In genomic region chr3:14288833-14289451, GRCh38 we compare ENCODE assay signal across 17 cellular contexts.
DNase-seq lines count a peak whose midpoint lies in the region; ATAC-seq and TF ChIP-seq lines count a peak whose summit lies in the region.
"Had no signal": no experiment of that assay in that cellular context is flagged by ENCODE, and none has a peak within 500 bp of the region (broad histone marks: within the 10 kb centered on the region; RNA-seq: fewer than 3 reads in every experiment).

No MANE protein-coding gene starts in this region.

- H3K4me1 Mint-ChIP-seq in GM23338 (peaks cover 56% of the 10 kb centered on the region), mesothelial cell of epicardium (peaks cover 26% of the 10 kb centered on the region)
- H3K4me1 Mint-ChIP-seq: activated CD4-positive, alpha-beta T cell treated with anti-CD3 and anti-CD28 coated beads, Interleukin-2, amount 10 ng/mL, durations not matched to agents 7 days and 5 days; stimulated activated naive B cell treated with anti-CD40 and anti-IgM and Interleukin-4, amounts not matched to agents 10 μg/mL and 1 μg/mL and 100 μg/mL, for 72 hours had no signal

- WGBS in hepatocyte (ENCODE audit: low lambda C conversion rate, missing lambda C conversion rate), result 65% methylated on average over 5 of the region's 5 CpGs

- TF ChIP-seq CTCF in hepatocyte (IDR thresholded peaks at IDR 0.05; ENCODE audit: poor library complexity), result no peak
- TF ChIP-seq CTCF in GM23338 (conservative IDR thresholded peaks at IDR 0.05; ENCODE audit: low read depth in 2 of 2), result no peak
- no peak for TF ChIP-seq CTCF in mesothelial cell of epicardium (IDR thresholded peaks at IDR 0.05; ENCODE audit: unreplicated experiment)

- ATAC-seq in Right ventricle myocardium superior (ENCODE audit: poor library complexity) (peak; percentile 9), GM23338 (no peak), GM18520 (IDR thresholded peaks at IDR 0.05; ENCODE audit: unreplicated experiment) (no peak), GM21381 (IDR thresholded peaks at IDR 0.05; ENCODE audit: unreplicated experiment) (no peak)
- ATAC-seq: activated T-cell treated with anti-CD3 and anti-CD28 coated beads, Interleukin-2, amount 50 U/mL, for 72 hours; stimulated activated naive B cell treated with anti-CD40 and anti-IgM and Interleukin-4, amounts not matched to agents 10 μg/mL and 1 μg/mL and 100 μg/mL, for 72 hours had no signal

- H3K4me3 Mint-ChIP-seq in GM23338, result no peak overlapping the region
- H3K4me3 Mint-ChIP-seq in mesothelial cell of epicardium, result no peak overlapping the region
- H3K4me3 Mint-ChIP-seq: activated CD4-positive, alpha-beta T cell treated with anti-CD3 and anti-CD28 coated beads, Interleukin-2, amount 10 ng/mL, durations not matched to agents 7 days and 5 days; activated naive CD4-positive, alpha-beta T cell treated with anti-CD3 and anti-CD28 coated beads for 36 hours; activated T-cell treated with anti-CD3 and anti-CD28 coated beads, Interleukin-2, amount 50 U/mL, for 72 hours; dendritic cell treated with granulocyte-macrophage colony-stimulating factor and Interleukin-4, amounts not matched to agents 40 ng/mL and 50 ng/mL, for 4 days; HFFc6; stimulated activated naive B cell treated with anti-CD40 and anti-IgM and Interleukin-4, amounts not matched to agents 10 μg/mL and 1 μg/mL and 100 μg/mL, for 72 hours had no signal

- H3K27me3 ChIP-seq in SJCRH30 (no peaks in the 10 kb centered on the region), hepatocyte (no peaks in the 10 kb centered on the region), GM23338 (ENCODE audit: insufficient read depth) (no peaks in the 10 kb centered on the region)
- H3K27me3 ChIP-seq: suprapubic skin had no signal

- H3K27ac Mint-ChIP-seq in GM23338 (no peak overlapping the region), mesothelial cell of epicardium (no peak overlapping the region)
- H3K27ac Mint-ChIP-seq: activated CD4-positive, alpha-beta T cell treated with anti-CD3 and anti-CD28 coated beads, Interleukin-2, amount 10 ng/mL, durations not matched to agents 7 days and 5 days; activated naive CD4-positive, alpha-beta T cell treated with anti-CD3 and anti-CD28 coated beads for 36 hours; activated T-cell treated with anti-CD3 and anti-CD28 coated beads, Interleukin-2, amount 50 U/mL, for 72 hours; dendritic cell treated with granulocyte-macrophage colony-stimulating factor and Interleukin-4, amounts not matched to agents 40 ng/mL and 50 ng/mL, for 4 days; HFFc6; stimulated activated naive B cell treated with anti-CD40 and anti-IgM and Interleukin-4, amounts not matched to agents 10 μg/mL and 1 μg/mL and 100 μg/mL, for 72 hours had no signal

- H3K27me3 Mint-ChIP-seq in GM23338 (ENCODE audit: insufficient read depth, low read depth, poor library complexity) (peaks cover 9% of the 10 kb centered on the region), mesothelial cell of epicardium (ENCODE audit: low read depth) (peaks cover 4% of the 10 kb centered on the region)

- DNase-seq in Right ventricle myocardium superior (no peak), cardiac septum (ENCODE audit: low spot score) (no peak), SJCRH30 (peak in 1 of 2 experiments; percentile 49), hepatocyte (ENCODE audit: low spot score) (no peak), GM23338 (ENCODE audit: low spot score) (no peak), mesothelial cell of epicardium (ENCODE audit: low spot score in 2 of 2, unreplicated experiment in 2 of 2) (no peak)
- DNase-seq: activated CD4-positive, alpha-beta T cell treated with anti-CD3 and anti-CD28 coated beads, Interleukin-2, amount 10 ng/mL, durations not matched to agents 7 days and 5 days; activated naive CD4-positive, alpha-beta T cell treated with anti-CD3 and anti-CD28 coated beads for 36 hours; activated T-cell treated with anti-CD3 and anti-CD28 coated beads, Interleukin-2, amount 50 U/mL, for 72 hours; kidney; stimulated activated CD4-positive, alpha-beta T cell treated with anti-CD3 and anti-CD28 coated beads, Interleukin-4, amount 100 ng/mL, for 1 hour; stimulated activated naive B cell treated with anti-CD40 and anti-IgM and Interleukin-4, amounts not matched to agents 10 μg/mL and 1 μg/mL and 100 μg/mL, for 72 hours had no signal

- H3K9me3 Mint-ChIP-seq in GM23338 (no peaks in the 10 kb centered on the region; the same call in 2 of the 3 replicates), mesothelial cell of epicardium (no peaks in the 10 kb centered on the region)
- H3K9me3 Mint-ChIP-seq: activated CD4-positive, alpha-beta T cell treated with anti-CD3 and anti-CD28 coated beads, Interleukin-2, amount 10 ng/mL, durations not matched to agents 7 days and 5 days; activated naive CD4-positive, alpha-beta T cell treated with anti-CD3 and anti-CD28 coated beads for 36 hours; activated T-cell treated with anti-CD3 and anti-CD28 coated beads, Interleukin-2, amount 50 U/mL, for 72 hours; dendritic cell treated with granulocyte-macrophage colony-stimulating factor and Interleukin-4, amounts not matched to agents 40 ng/mL and 50 ng/mL, for 4 days; HFFc6; stimulated activated naive B cell treated with anti-CD40 and anti-IgM and Interleukin-4, amounts not matched to agents 10 μg/mL and 1 μg/mL and 100 μg/mL, for 72 hours had no signal

- no peaks in the 10 kb centered on the region for H3K79me2 ChIP-seq in hepatocyte
- H3K79me2 ChIP-seq in GM23338 (replicated peaks; ENCODE audit: insufficient read depth), result no peaks in the 10 kb centered on the region

- H3K9me3 ChIP-seq in SJCRH30 (replicated peaks) (no peaks in the 10 kb centered on the region), hepatocyte (ENCODE audit: low read depth) (no peaks in the 10 kb centered on the region)
- H3K9me3 ChIP-seq: suprapubic skin had no signal

- H3K4me3 ChIP-seq in SJCRH30 (no peak overlapping the region), hepatocyte (no peak overlapping the region), GM23338 (no peak overlapping the region)
- H3K4me3 ChIP-seq: suprapubic skin had no signal

- H3F3A ChIP-seq in GM23338 (replicated peaks; ENCODE audit: low read depth), result no peaks in the 10 kb centered on the region; the same call in 1 of the 2 replicates

- H3K9me2 ChIP-seq in hepatocyte (replicated peaks; ENCODE audit: insufficient read depth) (no peaks in the 10 kb centered on the region), GM23338 (ENCODE audit: insufficient read depth) (no peaks in the 10 kb centered on the region)

- H4K20me1 ChIP-seq in hepatocyte (ENCODE audit: insufficient read depth, poor library complexity, severe bottlenecking), result no peaks in the 10 kb centered on the region
- no peaks in the 10 kb centered on the region for H4K20me1 ChIP-seq in GM23338 (replicated peaks; ENCODE audit: insufficient read depth)

- H2AFZ ChIP-seq in hepatocyte (no peak overlapping the region), GM23338 (no peak overlapping the region)

- H3K4me1 ChIP-seq in SJCRH30, result peaks cover 50% of the 10 kb centered on the region
- peaks cover 35% of the 10 kb centered on the region for H3K4me1 ChIP-seq in hepatocyte (ENCODE audit: insufficient read depth)
- H3K4me1 ChIP-seq in GM23338 (ENCODE audit: insufficient read depth), result peaks cover 50% of the 10 kb centered on the region

- peak overlapping the region; percentile 30 for H3K4me2 ChIP-seq in hepatocyte
- no peak overlapping the region for H3K4me2 ChIP-seq in GM23338

- H3K36me3 ChIP-seq in SJCRH30 (no peaks in the 10 kb centered on the region), hepatocyte (replicated peaks; ENCODE audit: insufficient read depth, low read depth) (no peaks in the 10 kb centered on the region), GM23338 (ENCODE audit: insufficient read depth) (no peaks in the 10 kb centered on the region)
- H3K36me3 ChIP-seq: suprapubic skin had no signal

- peak overlapping the region; percentile 69 for H3K27ac ChIP-seq in SJCRH30
- peak overlapping the region; percentile 69 for H3K27ac ChIP-seq in hepatocyte
- no peak overlapping the region for H3K27ac ChIP-seq in GM23338 (ENCODE audit: low read depth)
- H3K27ac ChIP-seq: suprapubic skin had no signal

- H3K36me3 Mint-ChIP-seq in GM23338 (ENCODE audit: low read depth) (no peaks in the 10 kb centered on the region), mesothelial cell of epicardium (no peaks in the 10 kb centered on the region)
- H3K36me3 Mint-ChIP-seq: stimulated activated naive B cell treated with anti-CD40 and anti-IgM and Interleukin-4, amounts not matched to agents 10 μg/mL and 1 μg/mL and 100 μg/mL, for 72 hours had no signal

- intact Hi-C loops in Right ventricle myocardium superior (cut with DNase I) (no loop called here), cardiac septum (cut with DNase I) (no loop called here)

TF ChIP-seq in GM23338, 12 proteins besides CTCF, POLR2A, EP300 and RAD21:
- no peak for TF ChIP-seq CREB1 (CRISPR knock-in tag; IDR thresholded peaks at IDR 0.05; ENCODE audit: low read depth)
- TF ChIP-seq STAT1 (IDR thresholded peaks at IDR 0.05; ENCODE audit: unreplicated experiment), result no peak
